ENCODE assay signal across 15 cellular contexts in genomic region chr13:94054159-94054558, GRCh38.
"Had no signal": no experiment of that assay in that cellular context is flagged by ENCODE, and none has a peak within 500 bp of the region (broad histone marks: within the 10 kb centered on the region; RNA-seq: fewer than 3 reads in every experiment).

No MANE protein-coding gene starts in this region.

- ATAC-seq: gastroesophageal sphincter; natural killer cell treated with Interleukin-12 subunit alpha and Interleukin-12 subunit beta and Interleukin-15 and Interleukin-18, amount 100 ng/mL, for 72 hours; pancreas; upper lobe of right lung had no signal

- H3K27ac Mint-ChIP-seq: activated CD4-positive, alpha-beta memory T cell treated with anti-CD3 and anti-CD28 coated beads, Interleukin-2, amount 10 ng/mL, durations not matched to agents 7 days and 5 days; activated naive CD8-positive, alpha-beta T cell treated with anti-CD3 and anti-CD28 coated beads for 36 hours; natural killer cell treated with Interleukin-12 subunit alpha and Interleukin-12 subunit beta and Interleukin-15 and Interleukin-18, amount 100 ng/mL, for 72 hours had no signal

- H3K4me1 ChIP-seq: gastroesophageal sphincter, pancreas, upper lobe of right lung had no signal

- H3K4me3 ChIP-seq: gastroesophageal sphincter, pancreas, smooth muscle cell, upper lobe of right lung had no signal

- H3K9me3 Mint-ChIP-seq: activated CD4-positive, alpha-beta memory T cell treated with anti-CD3 and anti-CD28 coated beads, Interleukin-2, amount 10 ng/mL, durations not matched to agents 7 days and 5 days; activated naive CD8-positive, alpha-beta T cell treated with anti-CD3 and anti-CD28 coated beads for 36 hours; natural killer cell treated with Interleukin-12 subunit alpha and Interleukin-12 subunit beta and Interleukin-15 and Interleukin-18, amount 100 ng/mL, for 72 hours had no signal

- H3K36me3 Mint-ChIP-seq: activated naive CD8-positive, alpha-beta T cell treated with anti-CD3 and anti-CD28 coated beads for 36 hours; natural killer cell treated with Interleukin-12 subunit alpha and Interleukin-12 subunit beta and Interleukin-15 and Interleukin-18, amount 100 ng/mL, for 72 hours had no signal

- H3K27me3 Mint-ChIP-seq: activated CD4-positive, alpha-beta memory T cell treated with anti-CD3 and anti-CD28 coated beads, Interleukin-2, amount 10 ng/mL, durations not matched to agents 7 days and 5 days had no signal

- H3K9me3 ChIP-seq: gastroesophageal sphincter, pancreas, upper lobe of right lung had no signal

- H3K4me2 ChIP-seq: smooth muscle cell had no signal

- H3K36me3 ChIP-seq: brain microvascular endothelial cell, gastroesophageal sphincter, pancreas, upper lobe of right lung had no signal

- H3K27me3 ChIP-seq: brain microvascular endothelial cell, gastroesophageal sphincter, pancreas, upper lobe of right lung had no signal

- H3K27ac ChIP-seq: brain microvascular endothelial cell, gastroesophageal sphincter, pancreas, upper lobe of right lung had no signal

- H3K4me1 Mint-ChIP-seq: activated CD4-positive, alpha-beta memory T cell treated with anti-CD3 and anti-CD28 coated beads, Interleukin-2, amount 10 ng/mL, durations not matched to agents 7 days and 5 days; activated naive CD8-positive, alpha-beta T cell treated with anti-CD3 and anti-CD28 coated beads for 36 hours had no signal

- DNase-seq: activated CD4-positive, alpha-beta memory T cell treated with anti-CD3 and anti-CD28 coated beads, Interleukin-2, amount 10 ng/mL, durations not matched to agents 7 days and 5 days; activated CD4-positive, alpha-beta T cell treated with anti-CD3 and anti-CD28 coated beads for 1 hour; activated gamma-delta T cell treated with Interleukin-2 at 50 U/mL for 16 hours; activated naive CD8-positive, alpha-beta T cell treated with anti-CD3 and anti-CD28 coated beads for 36 hours; activated T-cell treated with anti-CD3 and anti-CD28 coated beads, Interleukin-2, amount 50 U/mL, for 48 hours; brain microvascular endothelial cell; dermis blood vessel endothelial cell; hippocampal formation; mammary epithelial cell; stimulated activated naive CD4-positive, alpha-beta T cell treated with Interleukin-2 at 50 U/mL for 16 hours; upper lobe of right lung had no signal

- H3K4me3 Mint-ChIP-seq: activated CD4-positive, alpha-beta memory T cell treated with anti-CD3 and anti-CD28 coated beads, Interleukin-2, amount 10 ng/mL, durations not matched to agents 7 days and 5 days; activated naive CD8-positive, alpha-beta T cell treated with anti-CD3 and anti-CD28 coated beads for 36 hours; natural killer cell treated with Interleukin-12 subunit alpha and Interleukin-12 subunit beta and Interleukin-15 and Interleukin-18, amount 100 ng/mL, for 72 hours had no signal
